In genomic region chr3:157128771-157129671, GRCh38 we compare ENCODE assay signal across 1 cellular context.
TF ChIP-seq lines count a peak whose summit lies in the region.

No MANE protein-coding gene starts in this region.

TF ChIP-seq in K562, 482 proteins besides CTCF, POLR2A, EP300 and RAD21 (continued from another document):
- TF ChIP-seq PTTG1 (tag; IDR thresholded peaks at IDR 0.05; ENCODE audit: low read depth) (0 out of 2 replicates have a peak, but pooled peaks have one; percentile 7), LEF1 (IDR thresholded peaks at IDR 0.05) (no peak), PBX2 (CRISPR knock-in tag; IDR thresholded peaks at IDR 0.05; ENCODE audit: low read depth) (no peak), PBX2 (tag; conservative IDR thresholded peaks at IDR 0.05; ENCODE audit: low read depth) (peak; percentile 69), NR2C2 (CRISPR knock-in tag; IDR thresholded peaks at IDR 0.05) (no peak), NR2C2 (tag; IDR thresholded peaks at IDR 0.05) (peak; percentile 39; the same call in 1 of the 2 replicates), U2AF1 (optimal IDR thresholded peaks at IDR 0.05; ENCODE audit: low read depth, low read length) (no peak), MEIS2 (IDR thresholded peaks at IDR 0.05; ENCODE audit: partially characterized antibody) (peak; percentile 77), ELK3 (CRISPR knock-in tag; IDR thresholded peaks at IDR 0.05) (no peak), ELF1 (tag; IDR thresholded peaks at IDR 0.05) (0 out of 2 replicates have a peak, but pooled peaks have one; percentile 26), DDX20 (tag; IDR thresholded peaks at IDR 0.05; ENCODE audit: low read depth) (no peak), POLR2H (tag; IDR thresholded peaks at IDR 0.05; ENCODE audit: low read depth) (no peak), ZNF655 (CRISPR knock-in tag; IDR thresholded peaks at IDR 0.05) (no peak)
- TF ChIP-seq, protein P1, sequence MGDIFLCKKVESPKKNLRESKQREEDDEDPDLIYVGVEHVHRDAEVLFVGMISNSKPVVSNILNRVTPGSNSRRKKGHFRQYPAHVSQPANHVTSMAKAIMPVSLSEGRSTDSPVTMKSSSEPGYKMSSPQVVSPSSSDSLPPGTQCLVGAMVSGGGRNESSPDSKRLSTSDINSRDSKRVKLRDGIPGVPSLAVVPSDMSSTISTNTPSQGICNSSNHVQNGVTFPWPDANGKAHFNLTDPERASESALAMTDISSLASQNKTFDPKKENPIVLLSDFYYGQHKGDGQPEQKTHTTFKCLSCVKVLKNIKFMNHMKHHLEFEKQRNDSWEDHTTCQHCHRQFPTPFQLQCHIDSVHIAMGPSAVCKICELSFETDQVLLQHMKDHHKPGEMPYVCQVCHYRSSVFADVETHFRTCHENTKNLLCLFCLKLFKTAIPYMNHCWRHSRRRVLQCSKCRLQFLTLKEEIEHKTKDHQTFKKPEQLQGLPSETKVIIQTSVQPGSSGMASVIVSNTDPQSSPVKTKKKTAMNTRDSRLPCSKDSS (IDR thresholded peaks at IDR 0.05; ENCODE audit: low read depth, partially characterized antibody), result no peak
- TF ChIP-seq, protein P2, sequence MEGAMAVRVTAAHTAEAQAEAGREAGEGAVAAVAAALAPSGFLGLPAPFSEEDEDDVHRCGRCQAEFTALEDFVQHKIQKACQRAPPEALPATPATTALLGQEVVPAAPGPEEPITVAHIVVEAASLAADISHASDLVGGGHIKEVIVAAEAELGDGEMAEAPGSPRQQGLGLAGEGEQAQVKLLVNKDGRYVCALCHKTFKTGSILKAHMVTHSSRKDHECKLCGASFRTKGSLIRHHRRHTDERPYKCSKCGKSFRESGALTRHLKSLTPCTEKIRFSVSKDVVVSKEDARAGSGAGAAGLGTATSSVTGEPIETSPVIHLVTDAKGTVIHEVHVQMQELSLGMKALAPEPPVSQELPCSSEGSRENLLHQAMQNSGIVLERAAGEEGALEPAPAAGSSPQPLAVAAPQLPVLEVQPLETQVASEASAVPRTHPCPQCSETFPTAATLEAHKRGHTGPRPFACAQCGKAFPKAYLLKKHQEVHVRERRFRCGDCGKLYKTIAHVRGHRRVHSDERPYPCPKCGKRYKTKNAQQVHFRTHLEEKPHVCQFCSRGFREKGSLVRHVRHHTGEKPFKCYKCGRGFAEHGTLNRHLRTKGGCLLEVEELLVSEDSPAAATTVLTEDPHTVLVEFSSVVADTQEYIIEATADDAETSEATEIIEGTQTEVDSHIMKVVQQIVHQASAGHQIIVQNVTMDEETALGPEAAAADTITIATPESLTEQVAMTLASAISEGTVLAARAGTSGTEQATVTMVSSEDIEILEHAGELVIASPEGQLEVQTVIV (CRISPR knock-in tag; IDR thresholded peaks at IDR 0.05; ENCODE audit: borderline replicate concordance), result no peak
